8 cellular contexts compared by ENCODE assay signal in the genomic region with DNA sequence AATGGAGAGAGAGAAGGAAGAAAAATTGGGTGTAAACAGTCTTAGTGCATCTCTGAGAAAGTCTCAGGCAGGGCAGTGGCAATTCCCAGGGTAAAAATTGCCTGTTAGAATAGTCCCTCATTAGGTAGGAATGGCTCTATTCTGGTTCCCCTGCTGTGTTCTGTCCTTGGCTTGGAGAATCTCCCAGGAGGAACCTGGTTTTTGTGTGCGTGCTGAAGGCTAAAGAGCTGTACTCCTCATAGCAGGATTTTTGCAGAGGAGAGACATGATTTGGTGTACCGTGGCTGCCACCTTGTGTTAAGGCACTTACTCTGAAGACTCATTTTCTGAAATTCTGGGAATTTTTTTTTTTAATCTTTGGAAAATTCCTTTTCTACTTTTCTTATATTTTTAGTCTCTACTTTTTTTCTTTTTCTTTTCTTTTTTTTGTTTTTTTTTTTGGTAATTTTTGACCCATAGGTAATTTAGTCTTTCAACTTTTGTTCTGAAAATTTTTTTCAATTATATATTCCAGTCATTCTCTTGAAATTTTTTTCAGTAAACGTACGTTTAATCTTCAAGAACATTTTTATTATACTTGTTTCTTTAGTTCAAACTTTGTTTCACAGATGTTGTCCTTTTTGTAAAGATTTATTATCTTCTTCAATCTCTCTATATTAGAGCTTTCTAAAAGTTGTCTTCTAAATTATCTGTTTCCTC.
DNase-seq lines count a peak whose midpoint lies in the region; ATAC-seq and TF ChIP-seq lines count a peak whose summit lies in the region.

No MANE protein-coding gene starts in this region.

- CTCF ChIA-PET in CD4-positive, alpha-beta memory T cell (lab: Charles Lee; ENCODE audit: partially characterized antibody) = interaction anchor here (1.4 kb wide), 1 partner anchor 136 kb away, joined by 4 read pairs; no protein-coding TSS in a partner anchor

- H3K27ac Mint-ChIP-seq in CD4-positive, alpha-beta memory T cell = no peak overlapping the region
- H3K27ac Mint-ChIP-seq in activated naive CD8-positive, alpha-beta T cell treated with anti-CD3 and anti-CD28 coated beads, Interleukin-2, amount 10 ng/mL, durations not matched to agents 7 days and 5 days = no peak overlapping the region

- no peak overlapping the region for H3K4me3 Mint-ChIP-seq in CD4-positive, alpha-beta memory T cell
- H3K4me3 Mint-ChIP-seq in activated naive CD8-positive, alpha-beta T cell treated with anti-CD3 and anti-CD28 coated beads, Interleukin-2, amount 10 ng/mL, durations not matched to agents 7 days and 5 days = no peak overlapping the region

- no peak for ATAC-seq in activated naive CD8-positive, alpha-beta T cell treated with anti-CD3 and anti-CD28 coated beads, Interleukin-2, amount 10 ng/mL, durations not matched to agents 7 days and 5 days (ENCODE audit: low read depth)
- ATAC-seq in heart left ventricle (peak; percentile 70 to 84 (median 80)), HG03039 (IDR thresholded peaks at IDR 0.05; ENCODE audit: unreplicated experiment) (no peak), HG02763 (IDR thresholded peaks at IDR 0.05; ENCODE audit: unreplicated experiment) (no peak)

- H3K4me1 Mint-ChIP-seq in CD4-positive, alpha-beta memory T cell = peaks cover 0 to 6% (median 1%) of the 10 kb centered on the region in 4 donors
- peaks cover 4% of the 10 kb centered on the region for H3K4me1 Mint-ChIP-seq in activated naive CD8-positive, alpha-beta T cell treated with anti-CD3 and anti-CD28 coated beads, Interleukin-2, amount 10 ng/mL, durations not matched to agents 7 days and 5 days

- H3K27me3 Mint-ChIP-seq in CD4-positive, alpha-beta memory T cell = no peaks in the 10 kb centered on the region
- H3K27me3 Mint-ChIP-seq in activated naive CD8-positive, alpha-beta T cell treated with anti-CD3 and anti-CD28 coated beads, Interleukin-2, amount 10 ng/mL, durations not matched to agents 7 days and 5 days = no peaks in the 10 kb centered on the region

- POLR2A ChIA-PET in CD4-positive, alpha-beta memory T cell (lab: Charles Lee; ENCODE audit: partially characterized antibody) = no interaction called here
- POLR2A ChIA-PET in activated naive CD8-positive, alpha-beta T cell treated with anti-CD3 and anti-CD28 coated beads, Interleukin-2, amount 10 ng/mL, durations not matched to agents 7 days and 5 days (lab: Charles Lee) = no interaction called here

- no peak overlapping the region for H3K27ac ChIP-seq in CD4-positive, alpha-beta memory T cell (ENCODE audit: low read depth, low read length)
- H3K27ac ChIP-seq in heart left ventricle = no peak overlapping the region

- WGBS in heart left ventricle, 4 donors = 48 to 57% (median 53%) methylated on average over 4 of the region's 4 CpGs

- peaks cover 42 to 49% of the 10 kb centered on the region in 2 donors for H3K36me3 Mint-ChIP-seq in CD4-positive, alpha-beta memory T cell
- H3K36me3 Mint-ChIP-seq in activated naive CD8-positive, alpha-beta T cell treated with anti-CD3 and anti-CD28 coated beads, Interleukin-2, amount 10 ng/mL, durations not matched to agents 7 days and 5 days = peaks cover 27% of the 10 kb centered on the region

- TF ChIP-seq CTCF in heart left ventricle (IDR thresholded peaks at IDR 0.05) (peak in 11 of 12 donors; percentile 5 to 67 (median 50)), retinal pigment epithelial cell (conservative IDR thresholded peaks at IDR 0.05; ENCODE audit: low read depth, low read length) (peak; percentile 63)

- H3K27me3 ChIP-seq in CD4-positive, alpha-beta memory T cell (ENCODE audit: insufficient read depth, low read length) = no peaks in the 10 kb centered on the region
- no peaks in the 10 kb centered on the region for H3K27me3 ChIP-seq in heart left ventricle

- no peak overlapping the region for H3K4me3 ChIP-seq in CD4-positive, alpha-beta memory T cell (ENCODE audit: low read length in 2 of 2)
- H3K4me3 ChIP-seq in heart left ventricle (no peak overlapping the region), retinal pigment epithelial cell (ENCODE audit: low read length) (no peak overlapping the region)

- intact Hi-C loops in CD4-positive, alpha-beta memory T cell (cut with micrococcal nuclease) = no loop called here
- intact Hi-C loops in heart left ventricle (cut with DNase I) = loop anchor here in 5 of 10 donors (5.0 to 10.0 kb wide), 3 partner anchors 256 to 264 kb away; a partner anchor contains a TSS

- TF ChIP-seq POLR2A in heart left ventricle (IDR thresholded peaks at IDR 0.05) = no peak

- H3K9me3 ChIP-seq in CD4-positive, alpha-beta memory T cell (ENCODE audit: control insufficient read depth in 1 of 2, low read length in 2 of 2) = no peaks in the 10 kb centered on the region
- H3K9me3 ChIP-seq in heart left ventricle = peaks cover 0 to 24% (median 16%) of the 10 kb centered on the region in 12 donors

- H3K36me3 ChIP-seq in CD4-positive, alpha-beta memory T cell (ENCODE audit: insufficient read depth, low read length) = no peaks in the 10 kb centered on the region
- H3K36me3 ChIP-seq in heart left ventricle = peaks cover 0 to 18% (median 10%) of the 10 kb centered on the region in 9 donors

- peaks cover 0 to 27% (median 22%) of the 10 kb centered on the region in 8 donors for H3K9me3 Mint-ChIP-seq in CD4-positive, alpha-beta memory T cell
- H3K9me3 Mint-ChIP-seq in activated naive CD8-positive, alpha-beta T cell treated with anti-CD3 and anti-CD28 coated beads, Interleukin-2, amount 10 ng/mL, durations not matched to agents 7 days and 5 days = peaks cover 4% of the 10 kb centered on the region

- H3K4me1 ChIP-seq in CD4-positive, alpha-beta memory T cell (ENCODE audit: insufficient read depth, low read length) = no peaks in the 10 kb centered on the region
- peaks cover 0 to 18% (median 0%) of the 10 kb centered on the region in 12 donors for H3K4me1 ChIP-seq in heart left ventricle

- peak in 4 of 5 donors; percentile 9 to 22 (median 12) for DNase-seq in CD4-positive, alpha-beta memory T cell
- DNase-seq in H4 (ENCODE audit: low spot score) (peak; percentile 52), NCI-H2196 (lab: John Stamatoyannopoulos, UW; ENCODE audit: unreplicated experiment) (peak; percentile 41), heart left ventricle (peak in 4 of 5 donors; percentile 26 to 50 (median 38)), retinal pigment epithelial cell (ENCODE audit: low read depth) (no peak)
- peak; percentile 41 for DNase-seq in activated naive CD8-positive, alpha-beta T cell treated with anti-CD3 and anti-CD28 coated beads, Interleukin-2, amount 10 ng/mL, durations not matched to agents 7 days and 5 days

Comparison
In these comparisons a context has a peak if more than half of its experiments do, and no peak if none do; other contexts are left out.
1. ATAC-seq: peak in heart left ventricle (4 of 4); none in activated naive CD8-positive, alpha-beta T cell treated with anti-CD3 and anti-CD28 coated beads, Interleukin-2, amount 10 ng/mL, durations not matched to agents 7 days and 5 days (single experiment), HG03039 (single experiment) and HG02763 (single experiment).